ENCODE assay signal across 16 cellular contexts in the genomic region with DNA sequence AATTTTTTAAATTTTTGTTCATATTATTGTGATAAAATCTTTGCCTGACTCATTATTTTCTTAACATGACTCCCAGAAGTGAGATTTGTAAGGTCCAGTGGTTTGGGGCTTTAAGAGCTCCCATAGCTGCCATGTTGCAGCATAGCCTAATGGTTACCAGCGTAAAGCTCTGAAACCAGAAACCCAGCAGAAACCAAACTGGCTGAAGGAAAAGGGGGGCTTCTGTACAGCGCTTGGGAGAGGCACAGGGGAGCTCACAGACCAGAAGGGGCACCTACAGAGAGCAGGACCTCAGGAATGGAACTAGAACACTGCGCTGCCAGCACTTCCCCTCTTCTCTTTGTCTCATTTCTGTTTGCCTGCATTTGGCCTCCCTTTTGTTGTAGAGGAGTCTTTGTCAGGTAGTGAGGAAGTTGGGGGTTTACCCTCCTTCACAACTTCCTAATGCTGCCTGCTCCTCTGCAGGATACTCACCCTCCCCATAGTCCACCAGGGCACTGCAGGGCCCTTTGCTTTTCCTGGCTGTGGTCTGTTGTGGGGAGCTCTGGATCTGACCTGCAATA. TPM values are rescaled to one million over a fixed set of nuclear protein-coding genes. Genes with fewer than 3 reads are reported as not detected.
DNase-seq lines count a peak whose midpoint lies in the region; ATAC-seq and TF ChIP-seq lines count a peak whose summit lies in the region.
"Had no signal": no experiment of that assay in that cellular context is flagged by ENCODE, and none has a peak within 500 bp of the region (broad histone marks: within the 10 kb centered on the region; RNA-seq: fewer than 3 reads in every experiment).

No MANE protein-coding gene starts in this region.

- POLR2A ChIA-PET in PC-3 (lab: Charles Lee; ENCODE audit: unreplicated experiment): no interaction called here

- H3K27me3 ChIP-seq in PC-3 (ENCODE audit: low read length): no peaks in the 10 kb centered on the region
- H3K27me3 ChIP-seq in fibroblast of lung (ENCODE audit: control insufficient read depth, insufficient read depth, low read length): no peaks in the 10 kb centered on the region
- H3K27me3 ChIP-seq: hepatocyte had no signal

- H3K27ac Mint-ChIP-seq in stimulated activated naive CD8-positive, alpha-beta T cell treated with anti-CD3 and anti-CD28 coated beads, Interleukin-15, amount 100 ng/mL, for 72 hours: peak overlapping the region; percentile 81 to 90
- no peak overlapping the region for H3K27ac Mint-ChIP-seq in Calu3 (ENCODE audit: unreplicated experiment)

- BruUV-seq in PC-3 (replicated peaks; lab: Mats Ljungman, UMichigan) (no TSS peak), Calu3 (replicated peaks; lab: Mats Ljungman, UMichigan) (no TSS peak)

- no peak overlapping the region for H3K4me3 ChIP-seq in PC-3 (ENCODE audit: low read length)
- no peak overlapping the region for H3K4me3 ChIP-seq in fibroblast of lung (replicated peaks in 1 of 4; ENCODE audit: control extremely low read depth in 1 of 4, insufficient read depth in 1 of 4, low read depth in 3 of 4, low read length in 4 of 4)
- H3K4me3 ChIP-seq: hepatocyte, prostate gland had no signal

- no peaks in the 10 kb centered on the region for H3K9me2 ChIP-seq in PC-3 (replicated peaks; ENCODE audit: low read length)

- H3K4me2 ChIP-seq in PC-3 (ENCODE audit: low read length) (no peak overlapping the region), fibroblast of lung (ENCODE audit: extremely low read depth, insufficient read depth, low read length) (no peak overlapping the region)
- H3K4me2 ChIP-seq: hepatocyte had no signal

- CTCF ChIA-PET in PC-3 (lab: Charles Lee) (no interaction called here), Calu3 (lab: Charles Lee) (no interaction called here)

- H3K4me1 ChIP-seq in PC-3 (ENCODE audit: insufficient read depth, low read length): peaks cover 22% of the 10 kb centered on the region
- H3K4me1 ChIP-seq in fibroblast of lung (ENCODE audit: control insufficient read depth, extremely low read depth, insufficient read depth, low read length): no peaks in the 10 kb centered on the region

- H3K9ac ChIP-seq in PC-3 (ENCODE audit: low read length) (no peak overlapping the region), fibroblast of lung (ENCODE audit: insufficient read depth, low read length) (no peak overlapping the region)

- no peaks in the 10 kb centered on the region for H3K9me3 ChIP-seq in PC-3 (ENCODE audit: low read length)
- no peaks in the 10 kb centered on the region for H3K9me3 ChIP-seq in fibroblast of lung (ENCODE audit: control insufficient read depth, insufficient read depth, low read depth, low read length)
- H3K9me3 ChIP-seq: prostate gland had no signal

- H3K36me3 ChIP-seq in PC-3 (ENCODE audit: low read depth, low read length): peaks cover 5% of the 10 kb centered on the region; the same call in 1 of the 2 replicates
- H3K36me3 ChIP-seq in fibroblast of lung (ENCODE audit: control insufficient read depth, insufficient read depth, low read length): peaks cover 6% of the 10 kb centered on the region
- H3K36me3 ChIP-seq: prostate gland had no signal

- H4K20me1 ChIP-seq in PC-3 (ENCODE audit: low read length) (peaks cover 3% of the 10 kb centered on the region; the same call in 1 of the 2 replicates), fibroblast of lung (ENCODE audit: control insufficient read depth, extremely low read depth, insufficient read depth, low read length) (no peaks in the 10 kb centered on the region)

- H3K27ac ChIP-seq in PC-3 (ENCODE audit: low read length): no peak overlapping the region
- no peak overlapping the region for H3K27ac ChIP-seq in fibroblast of lung (ENCODE audit: insufficient read depth, low read length)
- H3K27ac ChIP-seq: hepatocyte, prostate gland, VCaP had no signal

- H3K4me1 Mint-ChIP-seq in stimulated activated naive CD8-positive, alpha-beta T cell treated with anti-CD3 and anti-CD28 coated beads, Interleukin-15, amount 100 ng/mL, for 72 hours: peaks cover 56% of the 10 kb centered on the region
- H3K4me1 Mint-ChIP-seq in Calu3 (ENCODE audit: low read depth, unreplicated experiment): peaks cover 8% of the 10 kb centered on the region

- peaks cover 28% of the 10 kb centered on the region for H3K36me3 Mint-ChIP-seq in Calu3 (ENCODE audit: insufficient read depth, unreplicated experiment)

- DNase-seq in stimulated activated naive CD8-positive, alpha-beta T cell treated with anti-CD3 and anti-CD28 coated beads, Interleukin-15, amount 100 ng/mL, for 72 hours: no peak
- DNase-seq in stimulated activated naive CD8-positive, alpha-beta T cell treated with anti-CD3 and anti-CD28 coated beads, Interleukin-15, Interleukin-2, amounts not matched to agents 100 U/mL and 50 U/mL, for 24 hours: no peak
- peak; percentile 32 for DNase-seq in PC-3
- DNase-seq in fibroblast of lung (ENCODE audit: low read depth in 2 of 2): peak in 1 of 2 donors; percentile 30
- DNase-seq in Calu3: no peak
- DNase-seq in SW 1271 (lab: John Stamatoyannopoulos, UW): no peak
- DNase-seq in HuH-7.5 (ENCODE audit: low spot score): no peak
- DNase-seq: activated T-cell treated with anti-CD3 and anti-CD28 coated beads, Interleukin-2, amount 50 U/mL, for 48 hours; NCI-H1092; stimulated activated CD4-positive, alpha-beta T cell treated with anti-CD3 and anti-CD28 coated beads, Interleukin-2, amount 100 ng/mL, for 24 hours had no signal

- H3F3A ChIP-seq in PC-3 (ENCODE audit: low read length, unreplicated experiment): no peaks in the 10 kb centered on the region

- H2AFZ ChIP-seq in PC-3 (ENCODE audit: low read length) (no peak overlapping the region; the same call in 1 of the 2 replicates), fibroblast of lung (ENCODE audit: low read length) (peak overlapping the region; percentile 14)
- H2AFZ ChIP-seq: hepatocyte had no signal

- peaks cover 21% of the 10 kb centered on the region for H3K79me2 ChIP-seq in PC-3 (ENCODE audit: low read length)
- H3K79me2 ChIP-seq in fibroblast of lung (ENCODE audit: control insufficient read depth, insufficient read depth, low read length): peaks cover 20% of the 10 kb centered on the region

- ATAC-seq in stimulated activated naive CD8-positive, alpha-beta T cell treated with anti-CD3 and anti-CD28 coated beads, Interleukin-15, amount 100 ng/mL, for 72 hours: no peak
- ATAC-seq in stimulated activated naive CD8-positive, alpha-beta T cell treated with anti-CD3 and anti-CD28 coated beads, Interleukin-15, Interleukin-2, amounts not matched to agents 100 U/mL and 50 U/mL, for 24 hours: no peak
- no peak for ATAC-seq in PC-3
- no peak for ATAC-seq in HG02938 (IDR thresholded peaks at IDR 0.05; ENCODE audit: unreplicated experiment)

- intact Hi-C loops in PC-3 (cut with micrococcal nuclease): no loop called here
- intact Hi-C loops in Calu3 (cut with micrococcal nuclease; ENCODE audit: unreplicated experiment): no loop called here

- H3K27me3 Mint-ChIP-seq in stimulated activated naive CD8-positive, alpha-beta T cell treated with anti-CD3 and anti-CD28 coated beads, Interleukin-15, amount 100 ng/mL, for 72 hours: no peaks in the 10 kb centered on the region
- H3K27me3 Mint-ChIP-seq in Calu3 (ENCODE audit: unreplicated experiment): no peaks in the 10 kb centered on the region

- peak overlapping the region in 1 of 2 donors; percentile 56 for H3K4me3 Mint-ChIP-seq in stimulated activated naive CD8-positive, alpha-beta T cell treated with anti-CD3 and anti-CD28 coated beads, Interleukin-15, amount 100 ng/mL, for 72 hours
- no peak overlapping the region for H3K4me3 Mint-ChIP-seq in Calu3 (ENCODE audit: low read depth, unreplicated experiment)

- H3K9me3 Mint-ChIP-seq in stimulated activated naive CD8-positive, alpha-beta T cell treated with anti-CD3 and anti-CD28 coated beads, Interleukin-15, amount 100 ng/mL, for 72 hours: no peaks in the 10 kb centered on the region
- H3K9me3 Mint-ChIP-seq in Calu3 (ENCODE audit: low read depth, unreplicated experiment): no peaks in the 10 kb centered on the region

- TF ChIP-seq CTCF in PC-3 (conservative IDR thresholded peaks at IDR 0.05; ENCODE audit: low read depth, low read length) (no peak), fibroblast of lung (conservative IDR thresholded peaks at IDR 0.05 in 1 of 2, IDR thresholded peaks at IDR 0.05 in 1 of 2; ENCODE audit: low read depth in 1 of 2, low read length in 2 of 2) (no peak), Calu3 (IDR thresholded peaks at IDR 0.05; ENCODE audit: unreplicated experiment) (no peak)

RNA-seq across cellular contexts. Expression of gene PYCR2, which starts 2.6 kb away (rescaled TPM):
- 57.7 and 69.0 TPM in 2 replicates for total RNA-seq in PC-3 (2014; rRNA removed)
- total RNA-seq in fibroblast of lung: 30.6 and 32.4 TPM in 2 replicates
- polyA plus RNA-seq in fibroblast of lung: 28.6 and 35.5 TPM in 2 replicates
- 37.1 and 48.9 TPM in 2 replicates for polyA plus RNA-seq in fibroblast of lung (2012)
- 77.2 and 97.0 TPM in 2 replicates for polyA minus RNA-seq in fibroblast of lung (ENCODE audit: low replicate concordance)
- 81.6 and 91.9 TPM in 2 replicates for total RNA-seq in Calu3 (2022)

RNA-seq across cellular contexts. Expression of gene LEFTY2, which starts 14.4 kb away (rescaled TPM):
- total RNA-seq in PC-3 (2014; rRNA removed): not detected in 2 replicates
- total RNA-seq in fibroblast of lung: under 0.01 TPM in 1 of 2 replicates, not detected in the other
- 0.05 TPM in 1 of 2 replicates, not detected in the other for polyA plus RNA-seq in fibroblast of lung
- polyA plus RNA-seq in fibroblast of lung (2012): 0.05 TPM in 1 of 2 replicates, not detected in the other
- polyA minus RNA-seq in fibroblast of lung (ENCODE audit: low replicate concordance): not detected in 2 replicates
- total RNA-seq in Calu3 (2022): not detected in 2 replicates
- total RNA-seq: NCI-H460 had no signal
- polyA plus RNA-seq: BJ had no signal

RNA-seq across cellular contexts. Expression of gene LEFTY1, which starts 37.7 kb away (rescaled TPM):
- not detected in 2 replicates for total RNA-seq in PC-3 (2014; rRNA removed)
- total RNA-seq in fibroblast of lung: 0.26 TPM in 1 of 2 replicates, not detected in the other
- polyA plus RNA-seq in fibroblast of lung: not detected in 2 replicates
- not detected in 2 replicates for polyA plus RNA-seq in fibroblast of lung (2012)
- polyA minus RNA-seq in fibroblast of lung (ENCODE audit: low replicate concordance): not detected in 2 replicates
- total RNA-seq in Calu3 (2022): 0.59 TPM in 1 of 2 replicates, not detected in the other
- total RNA-seq: NCI-H460 had no signal

RNA-seq across cellular contexts. Expression of gene TMEM63A, which starts 44.5 kb away (rescaled TPM):
- total RNA-seq in PC-3 (2014; rRNA removed): 47.5 and 59.3 TPM in 2 replicates
- 16.2 and 24.1 TPM in 2 replicates for total RNA-seq in fibroblast of lung
- 14.1 and 14.5 TPM in 2 replicates for polyA plus RNA-seq in fibroblast of lung
- polyA plus RNA-seq in fibroblast of lung (2012): 11.8 and 12.3 TPM in 2 replicates
- 45.5 and 49.2 TPM in 2 replicates for polyA minus RNA-seq in fibroblast of lung (ENCODE audit: low replicate concordance)
- 253 and 303 TPM in 2 replicates for total RNA-seq in Calu3 (2022)
